Comparison of ENCODE assay signal across 1 cellular context in the genomic region with DNA sequence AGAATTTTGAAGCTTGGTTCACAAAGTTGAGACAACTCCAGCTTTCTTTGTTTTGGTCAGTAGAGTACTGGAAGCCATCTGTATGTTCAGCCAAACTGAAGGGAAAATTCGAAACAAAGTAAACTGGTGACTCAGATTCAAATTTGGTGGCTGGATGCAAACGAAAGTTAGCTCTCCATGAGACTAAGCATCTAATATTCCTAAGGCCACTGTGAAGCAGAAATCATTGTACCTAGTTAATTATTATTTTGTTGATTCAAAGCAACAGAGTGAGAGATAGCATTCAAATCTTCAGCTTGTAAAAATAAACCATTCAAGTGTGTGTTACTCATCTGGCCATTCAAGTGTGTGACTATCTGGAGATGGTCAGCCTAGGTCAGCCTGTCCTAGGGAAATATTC.
TF ChIP-seq lines count a peak whose summit lies in the region.

No MANE protein-coding gene starts in this region.

TF ChIP-seq in GM12878, 131 proteins besides CTCF, POLR2A, EP300 and RAD21 (continued from another document):
- TF ChIP-seq MEF2B (IDR thresholded peaks at IDR 0.05; ENCODE audit: partially characterized antibody, poor library complexity, severe bottlenecking) = no peak
- no peak for TF ChIP-seq KAT2A (conservative IDR thresholded peaks at IDR 0.05; ENCODE audit: control insufficient read depth, low read depth, low read length)
TF ChIP-seq in GM12878: peak in this region for 0.
